9 cellular contexts compared by ENCODE assay signal in genomic region chr11:65492387-65492636, GRCh38. TPM values are rescaled to one million over a fixed set of nuclear protein-coding genes. Genes with fewer than 3 reads are reported as not detected.
DNase-seq lines count a peak whose midpoint lies in the region; ATAC-seq and TF ChIP-seq lines count a peak whose summit lies in the region.
"Had no signal": no experiment of that assay in that cellular context is flagged by ENCODE, and none has a peak within 500 bp of the region (broad histone marks: within the 10 kb centered on the region; RNA-seq: fewer than 3 reads in every experiment).

No MANE protein-coding gene starts in this region.

- ATAC-seq in stimulated activated naive CD8-positive, alpha-beta T cell treated with anti-CD3 and anti-CD28 coated beads, Interleukin-15, Interleukin-2, amounts not matched to agents 100 U/mL and 50 U/mL, for 24 hours: no peak
- ATAC-seq in omental fat pad (ENCODE audit: low FRiP score): no peak

- peak overlapping the region; percentile 95 for H3K27ac Mint-ChIP-seq in stimulated activated naive CD8-positive, alpha-beta T cell treated with anti-CD3 and anti-CD28 coated beads, Interleukin-15, Interleukin-2, amounts not matched to agents 100 ng/mL and 50 ng/mL, for 24 hours
- peak overlapping the region; percentile 84 for H3K27ac Mint-ChIP-seq in neural crest cell (ENCODE audit: unreplicated experiment)

- peak overlapping the region; percentile 100 for H3K27ac ChIP-seq in cingulate gyrus (ENCODE audit: low read depth, low read length)

- H3K9me3 Mint-ChIP-seq in stimulated activated naive CD8-positive, alpha-beta T cell treated with anti-CD3 and anti-CD28 coated beads, Interleukin-15, Interleukin-2, amounts not matched to agents 100 ng/mL and 50 ng/mL, for 24 hours: no peaks in the 10 kb centered on the region
- no peaks in the 10 kb centered on the region for H3K9me3 Mint-ChIP-seq in neural crest cell
- H3K9me3 Mint-ChIP-seq: activated T-cell treated with anti-CD3 and anti-CD28 coated beads, Interleukin-2, amount 50 U/mL, for 4 hours had no signal

- no peak for TF ChIP-seq CTCF in neural crest cell (conservative IDR thresholded peaks at IDR 0.05)
- TF ChIP-seq CTCF in omental fat pad (IDR thresholded peaks at IDR 0.05): no peak

- no peaks in the 10 kb centered on the region for H3K36me3 Mint-ChIP-seq in stimulated activated naive CD8-positive, alpha-beta T cell treated with anti-CD3 and anti-CD28 coated beads, Interleukin-15, Interleukin-2, amounts not matched to agents 100 ng/mL and 50 ng/mL, for 24 hours (ENCODE audit: low read depth)
- no peaks in the 10 kb centered on the region for H3K36me3 Mint-ChIP-seq in neural crest cell (ENCODE audit: low read depth)

- intact Hi-C loops in head of caudate nucleus (cut with DNase I): no loop called here

- H3K27me3 Mint-ChIP-seq in stimulated activated naive CD8-positive, alpha-beta T cell treated with anti-CD3 and anti-CD28 coated beads, Interleukin-15, Interleukin-2, amounts not matched to agents 100 ng/mL and 50 ng/mL, for 24 hours: no peaks in the 10 kb centered on the region
- H3K27me3 Mint-ChIP-seq in neural crest cell (ENCODE audit: low read depth): peaks cover 6% of the 10 kb centered on the region

- DNase-seq in stimulated activated naive CD8-positive, alpha-beta T cell treated with anti-CD3 and anti-CD28 coated beads, Interleukin-15, Interleukin-2, amounts not matched to agents 100 U/mL and 50 U/mL, for 24 hours: no peak
- no peak for DNase-seq in neural crest cell (ENCODE audit: low read depth, low spot score)
- DNase-seq in omental fat pad (ENCODE audit: low spot score): no peak
- no peak for DNase-seq in NAMALWA (ENCODE audit: low spot score)
- no peak for DNase-seq in head of caudate nucleus
- no peak for DNase-seq in activated effector memory CD4-positive, alpha-beta T cell treated with anti-CD3 and anti-CD28 coated beads, Interleukin-2, amount 50 U/mL, for 16 hours
- DNase-seq: activated T-cell treated with anti-CD3 and anti-CD28 coated beads, Interleukin-2, amount 50 U/mL, for 4 hours had no signal

- peaks cover 93% of the 10 kb centered on the region for H3K4me1 Mint-ChIP-seq in stimulated activated naive CD8-positive, alpha-beta T cell treated with anti-CD3 and anti-CD28 coated beads, Interleukin-15, Interleukin-2, amounts not matched to agents 100 ng/mL and 50 ng/mL, for 24 hours (ENCODE audit: low read depth)
- peaks cover 89% of the 10 kb centered on the region for H3K4me1 Mint-ChIP-seq in neural crest cell

- peak overlapping the region; percentile 36 for H3K4me3 Mint-ChIP-seq in stimulated activated naive CD8-positive, alpha-beta T cell treated with anti-CD3 and anti-CD28 coated beads, Interleukin-15, Interleukin-2, amounts not matched to agents 100 ng/mL and 50 ng/mL, for 24 hours
- peak overlapping the region; percentile 85 for H3K4me3 Mint-ChIP-seq in neural crest cell
- H3K4me3 Mint-ChIP-seq: activated T-cell treated with anti-CD3 and anti-CD28 coated beads, Interleukin-2, amount 50 U/mL, for 4 hours had no signal

RNA-seq across cellular contexts. Expression of gene MALAT1, which starts 6.5 kb away (rescaled TPM):
- total RNA-seq in neural crest cell (4,794 and 5,409 TPM in 2 replicates), omental fat pad (over 10,000 TPM; 11,614 to 21,764 (median 16,063) TPM)

RNA-seq across cellular contexts. Expression of gene SCYL1, which starts 32.6 kb away (rescaled TPM):
- 66.0 and 68.8 TPM in 2 replicates for total RNA-seq in neural crest cell
- 100 to 1,000 TPM in 1 of 4 donors, 10 to 100 TPM in 3; 75.4 to 105 (median 88.8) TPM for total RNA-seq in omental fat pad
